9 cellular contexts compared by ENCODE assay signal in the genomic region with DNA sequence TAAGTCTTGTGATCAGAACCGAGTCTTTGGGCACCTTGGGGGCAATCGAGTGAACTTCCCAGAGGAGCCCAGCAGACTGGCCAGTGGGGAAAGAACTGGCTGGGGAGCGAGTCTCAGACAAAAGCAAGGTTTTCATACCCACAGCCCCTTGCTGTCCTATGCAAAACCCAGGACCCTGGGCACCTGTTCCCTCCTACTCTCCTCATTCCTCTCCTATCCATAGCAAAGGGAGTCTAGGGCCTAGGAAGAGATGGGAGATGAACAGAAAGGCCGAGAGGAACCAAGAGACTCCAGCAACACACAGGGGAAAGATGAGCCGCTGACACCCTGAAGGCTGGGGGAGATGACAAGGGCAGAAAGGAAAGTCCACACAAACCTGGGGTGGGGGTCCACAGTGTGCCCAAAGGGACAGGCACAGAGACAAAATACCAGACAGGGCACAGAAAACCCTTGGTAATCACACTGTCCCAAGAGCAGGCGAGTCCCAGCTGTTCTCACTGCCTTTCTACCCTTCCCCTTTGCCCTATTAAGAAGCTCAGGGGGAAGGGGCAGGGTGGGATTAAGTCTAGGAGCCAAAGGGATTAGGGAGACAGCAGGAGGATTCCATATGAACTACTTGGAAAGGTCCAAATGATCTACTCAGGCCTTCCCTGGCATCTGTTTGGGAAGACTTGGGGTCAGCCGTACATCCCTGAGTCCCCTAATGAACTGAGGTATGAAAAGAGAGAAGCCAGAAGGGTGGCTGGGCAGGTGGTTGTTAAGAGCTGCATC. TPM values are rescaled to one million over a fixed set of nuclear protein-coding genes. Genes with fewer than 3 reads are reported as not detected.
DNase-seq lines count a peak whose midpoint lies in the region; ATAC-seq and TF ChIP-seq lines count a peak whose summit lies in the region.
"Had no signal": no experiment of that assay in that cellular context is flagged by ENCODE, and none has a peak within 500 bp of the region (broad histone marks: within the 10 kb centered on the region; RNA-seq: fewer than 3 reads in every experiment).

No MANE protein-coding gene starts in this region.

- peak overlapping the region; percentile 37 for H3K4me3 ChIP-seq in AG04449 (ENCODE audit: low read depth, low read length)
- H3K4me3 ChIP-seq in cardiac fibroblast (replicated peaks in 1 of 2; ENCODE audit: low read depth in 2 of 2, low read length in 2 of 2), result peak overlapping the region; percentile 6 to 39
- H3K4me3 ChIP-seq: ovary had no signal

- H3K27ac ChIP-seq in KOPT-K1 (ENCODE audit: low read depth, low read length, poor library complexity, severe bottlenecking), result peak overlapping the region; percentile 75

- POLR2A ChIA-PET in AG04449 (lab: Yijun Ruan, JAX), result interaction anchor here (3.3 kb wide), 1 partner anchor 43 kb away, joined by 24 read pairs; no protein-coding TSS in a partner anchor

- no peaks in the 10 kb centered on the region for H3K9me3 ChIP-seq in KOPT-K1 (ENCODE audit: insufficient read depth, low read length, poor library complexity, severe bottlenecking)
- H3K9me3 ChIP-seq: ovary had no signal

- CTCF ChIA-PET in AG04449 (lab: Yijun Ruan, JAX), result interaction anchor here (0.8 to 17.5 kb wide), 9 partner anchors 10 to 407 kb away, joined by 3 to 504 read pairs (median 7); partner anchors contain the start of genes MDC1 and TUBB

- ATAC-seq in naive B cell (ENCODE audit: low read depth in 2 of 2) (no peak), GM21360 (IDR thresholded peaks at IDR 0.05; ENCODE audit: unreplicated experiment) (no peak)

- H3K4me3 Mint-ChIP-seq in naive B cell, result peak overlapping the region; percentile 93 to 100 (median 98)

- DNase-seq in AG04449 (ENCODE audit: low read depth, low spot score) (no peak), cardiac fibroblast (ENCODE audit: low read depth in 2 of 2) (no peak), naive B cell (no peak), head of caudate nucleus (no peak), globus pallidus (ENCODE audit: low spot score) (no peak), OCI-M2 (lab: John Stamatoyannopoulos, UW; ENCODE audit: unreplicated experiment) (no peak)
- DNase-seq: ovary had no signal

- H3K4me1 Mint-ChIP-seq in naive B cell, result peaks cover 54 to 63% (median 56%) of the 10 kb centered on the region in 3 donors

- no peak for TF ChIP-seq CTCF in AG04449 (IDR thresholded peaks at IDR 0.05; ENCODE audit: insufficient read depth, low read length, missing control alignments)
- no peak for TF ChIP-seq CTCF in cardiac fibroblast (IDR thresholded peaks at IDR 0.05; ENCODE audit: low read depth, low read length)

- H3K27me3 Mint-ChIP-seq in naive B cell, result no peaks in the 10 kb centered on the region

- H3K36me3 Mint-ChIP-seq in naive B cell, result peaks cover 8 to 51% of the 10 kb centered on the region in 2 donors

- peaks cover 58% of the 10 kb centered on the region for H3K36me3 ChIP-seq in KOPT-K1 (ENCODE audit: insufficient read depth, low read length)
- H3K36me3 ChIP-seq: ovary had no signal

- intact Hi-C loops in head of caudate nucleus (cut with DNase I), result loop anchor here (1.0 to 10.0 kb wide), 2 partner anchors 42 to 55 kb away; partner anchors contain the start of gene ATAT1

- H3K9me3 Mint-ChIP-seq in naive B cell, result no peaks in the 10 kb centered on the region

- peak overlapping the region; percentile 21 to 99 (median 82) for H3K27ac Mint-ChIP-seq in naive B cell

RNA-seq across cellular contexts. Expression of gene PPP1R18, which starts 6.5 kb away (rescaled TPM):
- polyA plus RNA-seq in naive B cell (ENCODE audit: low read depth in 6 of 6), result 100 to 1,000 TPM in 1 of 6 donors, 10 to 100 TPM in 5; 70.3 to 103 (median 82.6) TPM

RNA-seq across cellular contexts. Expression of gene DHX16, which starts 7.1 kb away (rescaled TPM):
- 10 to 100 TPM in 5 of 6 donors, 1 to 10 TPM in 1; 4.2 to 27.0 (median 16.1) TPM for polyA plus RNA-seq in naive B cell (ENCODE audit: low read depth in 6 of 6)

RNA-seq across cellular contexts. Expression of gene NRM, which starts 10.8 kb away (rescaled TPM):
- polyA plus RNA-seq in naive B cell (ENCODE audit: low read depth in 6 of 6), result 10 to 100 TPM; 37.3 to 72.1 (median 45.4) TPM

RNA-seq across cellular contexts. Expression of gene C6orf136, which starts 33.0 kb away (rescaled TPM):
- 10 to 100 TPM in 4 of 6 donors, 1 to 10 TPM in 2; 8.1 to 15.5 (median 12.2) TPM for polyA plus RNA-seq in naive B cell (ENCODE audit: low read depth in 6 of 6)

RNA-seq across cellular contexts. Expression of gene MDC1, which starts 37.1 kb away (rescaled TPM):
- 1 to 10 TPM; 2.0 to 8.3 (median 3.5) TPM for polyA plus RNA-seq in naive B cell (ENCODE audit: low read depth in 6 of 6)
